ENCODE assay signal across 31 cellular contexts in the genomic region with DNA sequence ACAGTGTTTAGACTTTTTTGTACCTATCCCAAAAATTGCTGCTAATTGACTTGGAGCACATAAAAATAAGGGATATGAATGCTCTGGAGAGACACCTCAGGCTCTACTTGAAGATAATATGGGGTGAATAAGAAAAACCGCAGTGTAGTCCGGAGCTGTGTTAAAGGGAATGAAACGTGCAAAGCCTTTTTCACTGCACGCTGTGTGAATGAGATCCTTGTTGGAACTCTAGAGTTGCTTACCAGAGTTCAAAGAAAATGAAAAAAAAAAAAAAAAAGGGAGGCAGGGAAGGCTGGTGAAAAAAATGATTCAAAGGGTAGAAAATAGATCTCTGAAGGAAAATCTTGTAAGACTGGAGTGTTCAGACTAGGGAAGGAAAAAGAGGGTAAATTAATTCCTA.
"Had no signal": no experiment of that assay in that cellular context is flagged by ENCODE, and none has a peak within 500 bp of the region (broad histone marks: within the 10 kb centered on the region; RNA-seq: fewer than 3 reads in every experiment).

No MANE protein-coding gene starts in this region.

- H3K4me3 Mint-ChIP-seq: activated B cell treated with CpG ODN at 0.5 μM for 24 hours; activated CD8-positive, alpha-beta T cell treated with anti-CD3 and anti-CD28 coated beads for 36 hours; activated naive CD4-positive, alpha-beta T cell treated with anti-CD3 and anti-CD28 coated beads for 36 hours; activated naive CD4-positive, alpha-beta T cell treated with anti-CD3 and anti-CD28 coated beads, Interleukin-2, amount 50 U/mL, for 24 hours; activated naive CD8-positive, alpha-beta T cell treated with anti-CD3 and anti-CD28 coated beads for 36 hours; activated naive CD8-positive, alpha-beta T cell treated with anti-CD3 and anti-CD28 coated beads, Interleukin-2, amount 50 U/mL, for 24 hours; activated T-cell treated with anti-CD3 and anti-CD28 coated beads, Interleukin-2, amount 50 U/mL, for 4 hours; activated T-helper 17 cell treated with anti-CD3 and anti-CD28 coated beads, Interleukin-2, amount 50 U/mL, for 72 hours; central memory CD8-positive, alpha-beta T cell; effector memory CD8-positive, alpha-beta T cell; T-helper 17 cell; T-helper 2 cell treated with Interferon-gamma antibody and Interleukin-4, amounts not matched to agents 5 μg/mL and 100 μg/mL, for 36 hours had no signal

- H3K4me3 ChIP-seq: adrenal gland, esophagus muscularis mucosa, gastroesophageal sphincter had no signal

- H3K36me3 ChIP-seq: adrenal gland, brain microvascular endothelial cell, esophagus muscularis mucosa, gastroesophageal sphincter, WERI-Rb-1 had no signal

- ATAC-seq: activated CD4-positive, CD25-positive, alpha-beta regulatory T cell treated with anti-CD3 and anti-CD28 coated beads, Interleukin-2, amount 50 U/mL, for 24 hours; activated CD8-positive, alpha-beta T cell treated with anti-CD3 and anti-CD28 coated beads for 36 hours; activated naive CD8-positive, alpha-beta T cell treated with anti-CD3 and anti-CD28 coated beads, Interleukin-2, amount 50 U/mL, for 24 hours; activated T-cell treated with anti-CD3 and anti-CD28 coated beads, Interleukin-2, amount 50 U/mL, for 4 hours; activated T-helper 17 cell treated with anti-CD3 and anti-CD28 coated beads, Interleukin-2, amount 50 U/mL, for 72 hours; effector memory CD8-positive, alpha-beta T cell; foreskin keratinocyte; gastroesophageal sphincter; T-helper 17 cell had no signal

- DNase-seq: activated B cell treated with CpG ODN at 0.5 μM for 24 hours; activated CD4-positive, alpha-beta T cell treated with anti-CD3 and anti-CD28 coated beads for 48 hours; activated CD4-positive, alpha-beta T cell treated with anti-CD3 and anti-CD28 coated beads, Interleukin-2, amount 50 U/mL, for 1 hour; activated CD4-positive, alpha-beta T cell treated with anti-CD3 and anti-CD28 coated beads, Interleukin-2, amount 50 U/mL, for 48 hours; activated CD8-positive, alpha-beta memory T cell treated with anti-CD3 and anti-CD28 coated beads for 24 hours; activated CD8-positive, alpha-beta T cell treated with anti-CD3 and anti-CD28 coated beads for 36 hours; activated effector memory CD4-positive, alpha-beta T cell treated with anti-CD3 and anti-CD28 coated beads, Interleukin-2, amount 50 U/mL, for 16 hours; activated naive CD4-positive, alpha-beta T cell treated with anti-CD3 and anti-CD28 coated beads for 36 hours; activated naive CD8-positive, alpha-beta T cell treated with anti-CD3 and anti-CD28 coated beads for 36 hours; activated naive CD8-positive, alpha-beta T cell treated with anti-CD3 and anti-CD28 coated beads, Interleukin-2, amount 50 U/mL, for 24 hours; activated T-cell treated with anti-CD3 and anti-CD28 coated beads, Interleukin-2, amount 50 U/mL, for 4 hours; adrenal gland; amygdala; brain microvascular endothelial cell; cortex of kidney; dermis blood vessel endothelial cell; effector CD4-positive, alpha-beta T cell; effector memory CD8-positive, alpha-beta T cell; erythroblast; foreskin keratinocyte; T-helper 1 cell; T-helper 17 cell; T1000; WERI-Rb-1 had no signal

- H3K4me1 ChIP-seq: foreskin keratinocyte had no signal

- H3K4me1 Mint-ChIP-seq: activated B cell treated with CpG ODN at 0.5 μM for 24 hours; activated naive CD4-positive, alpha-beta T cell treated with anti-CD3 and anti-CD28 coated beads, Interleukin-2, amount 50 U/mL, for 24 hours; activated naive CD8-positive, alpha-beta T cell treated with anti-CD3 and anti-CD28 coated beads for 36 hours; activated naive CD8-positive, alpha-beta T cell treated with anti-CD3 and anti-CD28 coated beads, Interleukin-2, amount 50 U/mL, for 24 hours; activated T-helper 17 cell treated with anti-CD3 and anti-CD28 coated beads, Interleukin-2, amount 50 U/mL, for 72 hours; central memory CD8-positive, alpha-beta T cell; T-helper 17 cell had no signal

- H3K27ac ChIP-seq: adrenal gland, brain microvascular endothelial cell, esophagus muscularis mucosa, foreskin keratinocyte, gastroesophageal sphincter, WERI-Rb-1 had no signal

- H3K27me3 ChIP-seq: adrenal gland, brain microvascular endothelial cell, esophagus muscularis mucosa, gastroesophageal sphincter had no signal

- H3K27ac Mint-ChIP-seq: activated B cell treated with CpG ODN at 0.5 μM for 24 hours; activated CD8-positive, alpha-beta T cell treated with anti-CD3 and anti-CD28 coated beads for 36 hours; activated naive CD4-positive, alpha-beta T cell treated with anti-CD3 and anti-CD28 coated beads for 36 hours; activated naive CD4-positive, alpha-beta T cell treated with anti-CD3 and anti-CD28 coated beads, Interleukin-2, amount 50 U/mL, for 24 hours; activated naive CD8-positive, alpha-beta T cell treated with anti-CD3 and anti-CD28 coated beads for 36 hours; activated naive CD8-positive, alpha-beta T cell treated with anti-CD3 and anti-CD28 coated beads, Interleukin-2, amount 50 U/mL, for 24 hours; activated T-helper 17 cell treated with anti-CD3 and anti-CD28 coated beads, Interleukin-2, amount 50 U/mL, for 72 hours; effector memory CD8-positive, alpha-beta T cell; T-helper 17 cell; T-helper 2 cell treated with Interferon-gamma antibody and Interleukin-4, amounts not matched to agents 5 μg/mL and 100 μg/mL, for 36 hours had no signal

- H3K9me3 Mint-ChIP-seq: activated B cell treated with CpG ODN at 0.5 μM for 24 hours; activated CD8-positive, alpha-beta T cell treated with anti-CD3 and anti-CD28 coated beads for 36 hours; activated naive CD4-positive, alpha-beta T cell treated with anti-CD3 and anti-CD28 coated beads for 36 hours; activated naive CD4-positive, alpha-beta T cell treated with anti-CD3 and anti-CD28 coated beads, Interleukin-2, amount 50 U/mL, for 24 hours; activated naive CD8-positive, alpha-beta T cell treated with anti-CD3 and anti-CD28 coated beads for 36 hours; activated naive CD8-positive, alpha-beta T cell treated with anti-CD3 and anti-CD28 coated beads, Interleukin-2, amount 50 U/mL, for 24 hours; activated T-cell treated with anti-CD3 and anti-CD28 coated beads, Interleukin-2, amount 50 U/mL, for 4 hours; activated T-helper 17 cell treated with anti-CD3 and anti-CD28 coated beads, Interleukin-2, amount 50 U/mL, for 72 hours; effector memory CD8-positive, alpha-beta T cell; T-helper 2 cell treated with Interferon-gamma antibody and Interleukin-4, amounts not matched to agents 5 μg/mL and 100 μg/mL, for 36 hours had no signal

- H3K9me3 ChIP-seq: adrenal gland, esophagus muscularis mucosa, gastroesophageal sphincter had no signal

- H3K36me3 Mint-ChIP-seq: activated naive CD4-positive, alpha-beta T cell treated with anti-CD3 and anti-CD28 coated beads, Interleukin-2, amount 50 U/mL, for 24 hours; activated naive CD8-positive, alpha-beta T cell treated with anti-CD3 and anti-CD28 coated beads for 36 hours had no signal
